Comparison of ENCODE assay signal across 1 cellular context in the genomic region with DNA sequence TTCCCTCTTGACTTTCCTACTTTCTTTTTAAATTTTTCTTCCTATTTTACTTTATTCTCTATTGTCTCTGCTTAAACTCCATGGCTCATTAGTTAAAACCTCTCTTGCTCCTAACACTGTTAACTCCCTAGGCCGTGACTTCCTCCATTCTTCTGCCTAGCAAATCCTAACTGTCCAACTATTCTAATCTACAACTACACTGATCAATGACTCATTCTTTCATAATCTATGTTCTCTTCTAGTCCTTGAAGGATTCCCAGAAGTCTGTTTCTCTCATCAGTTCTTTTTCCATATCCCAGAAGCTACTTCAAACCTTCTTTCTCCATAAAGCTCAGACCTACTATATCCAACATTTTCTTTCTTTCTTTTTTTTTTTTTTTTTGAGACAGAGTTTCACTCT.
TF ChIP-seq lines count a peak whose summit lies in the region.

No MANE protein-coding gene starts in this region.

TF ChIP-seq in IMR-90, 13 proteins besides CTCF, POLR2A, EP300 and RAD21 (continued from another document):
- TF ChIP-seq, protein P1, sequence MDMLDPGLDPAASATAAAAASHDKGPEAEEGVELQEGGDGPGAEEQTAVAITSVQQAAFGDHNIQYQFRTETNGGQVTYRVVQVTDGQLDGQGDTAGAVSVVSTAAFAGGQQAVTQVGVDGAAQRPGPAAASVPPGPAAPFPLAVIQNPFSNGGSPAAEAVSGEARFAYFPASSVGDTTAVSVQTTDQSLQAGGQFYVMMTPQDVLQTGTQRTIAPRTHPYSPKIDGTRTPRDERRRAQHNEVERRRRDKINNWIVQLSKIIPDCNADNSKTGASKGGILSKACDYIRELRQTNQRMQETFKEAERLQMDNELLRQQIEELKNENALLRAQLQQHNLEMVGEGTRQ (IDR thresholded peaks at IDR 0.05; ENCODE audit: low read depth, low read length), result no peak
- no peak for TF ChIP-seq SMC3 (IDR thresholded peaks at IDR 0.05; ENCODE audit: low read depth, low read length)
